ENCODE assay signal across 1 cellular context in genomic region chr12:56420411-56420810, GRCh38.
TF ChIP-seq lines count a peak whose summit lies in the region.

No MANE protein-coding gene starts in this region.

TF ChIP-seq in K562, 482 proteins besides CTCF, POLR2A, EP300 and RAD21:
- TF ChIP-seq KLF10 (CRISPR knock-in tag; IDR thresholded peaks at IDR 0.05) (no peak), CBX3 (IDR thresholded peaks at IDR 0.05; ENCODE audit: borderline replicate concordance in 1 of 2, low read length in 2 of 2) (no peak), CEBPB (tag; IDR thresholded peaks at IDR 0.05) (peak; percentile 89), CEBPG (CRISPR knock-in tag; IDR thresholded peaks at IDR 0.05) (0 out of 2 replicates have a peak, but pooled peaks have one; percentile 56), CEBPG (tag; conservative IDR thresholded peaks at IDR 0.05 in 1 of 2, IDR thresholded peaks at IDR 0.05 in 1 of 2) (no peak; a peak in 1 of 4 replicates)
